ENCODE assay signal across 21 cellular contexts in the genomic region with DNA sequence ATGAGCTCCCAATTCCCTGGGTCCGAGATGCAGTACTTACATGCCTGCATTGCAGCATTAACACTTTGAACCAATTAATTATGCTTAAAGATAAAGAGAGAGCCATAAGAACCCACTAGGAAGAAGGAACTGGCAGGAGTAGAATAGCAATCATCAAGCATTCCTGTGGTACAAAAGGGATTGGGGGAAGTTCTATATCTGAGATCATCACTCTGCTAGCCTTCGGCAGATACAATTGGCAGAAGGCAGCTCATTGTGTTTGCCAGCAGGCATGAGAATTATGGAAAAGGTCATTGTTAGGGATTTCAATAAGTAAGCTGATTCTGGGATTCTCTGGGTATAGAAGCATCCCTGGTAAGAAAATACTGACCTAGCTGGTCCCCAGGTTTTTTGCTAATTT.
DNase-seq lines count a peak whose midpoint lies in the region; ATAC-seq and TF ChIP-seq lines count a peak whose summit lies in the region.
"Had no signal": no experiment of that assay in that cellular context is flagged by ENCODE, and none has a peak within 500 bp of the region (broad histone marks: within the 10 kb centered on the region; RNA-seq: fewer than 3 reads in every experiment).

No MANE protein-coding gene starts in this region.

- H3K9ac ChIP-seq in neuronal stem cell (ENCODE audit: low read depth, low read length, poor library complexity): no peak overlapping the region

- no peaks in the 10 kb centered on the region for H3K27me3 ChIP-seq in neuronal stem cell (ENCODE audit: control insufficient read depth in 3 of 3, insufficient read depth in 3 of 3, low read depth in 1 of 3, low read length in 3 of 3)
- H3K27me3 ChIP-seq: ascending aorta, hepatocyte had no signal

- H3K27ac ChIP-seq in neuronal stem cell (replicated peaks; ENCODE audit: low read length): no peak overlapping the region
- H3K27ac ChIP-seq: ascending aorta, hepatocyte had no signal

- no peaks in the 10 kb centered on the region for H3K4me1 Mint-ChIP-seq in CD14-positive monocyte
- H3K4me1 Mint-ChIP-seq: activated CD4-positive, alpha-beta memory T cell treated with anti-CD3 and anti-CD28 coated beads, Interleukin-2, amount 10 ng/mL, durations not matched to agents 7 days and 5 days; nephron; stimulated activated effector memory CD8-positive, alpha-beta T cell treated with anti-CD3 and anti-CD28 coated beads, Interleukin-12 subunit alpha, Interleukin-12 subunit beta, amount 100 ng/mL, for 72 hours had no signal

- TF ChIP-seq CTCF in mucosa of descending colon (IDR thresholded peaks at IDR 0.05): no peak
- TF ChIP-seq CTCF in CD14-positive monocyte (IDR thresholded peaks at IDR 0.05): no peak

- no peak overlapping the region for H4K8ac ChIP-seq in neuronal stem cell (ENCODE audit: low read depth, low read length)

- H3K36me3 ChIP-seq in neuronal stem cell (replicated peaks in 1 of 2; ENCODE audit: control insufficient read depth in 2 of 2, insufficient read depth in 2 of 2, low read length in 2 of 2) (no peaks in the 10 kb centered on the region), mucosa of descending colon (ENCODE audit: low read depth) (no peaks in the 10 kb centered on the region)
- H3K36me3 ChIP-seq: ascending aorta had no signal

- H3K79me1 ChIP-seq in neuronal stem cell (ENCODE audit: low read depth, low read length): no peaks in the 10 kb centered on the region

- intact Hi-C loops in mucosa of descending colon (cut with DNase I, micrococcal nuclease): no loop called here
- intact Hi-C loops in CD14-positive monocyte (cut with micrococcal nuclease): no loop called here

- H4K91ac ChIP-seq in neuronal stem cell (ENCODE audit: low read depth, low read length, poor library complexity): no peak overlapping the region

- H2BK5ac ChIP-seq in neuronal stem cell (ENCODE audit: low read length): no peak overlapping the region

- no peak overlapping the region for H2AK5ac ChIP-seq in neuronal stem cell (ENCODE audit: low read depth, low read length)

- peak overlapping the region; percentile 18 for H2AFZ ChIP-seq in neuronal stem cell (ENCODE audit: low read length)
- H2AFZ ChIP-seq: hepatocyte had no signal

- H3K4me2 ChIP-seq in neuronal stem cell (ENCODE audit: insufficient read depth, low read length, poor library complexity, severe bottlenecking): no peak overlapping the region
- H3K4me2 ChIP-seq: hepatocyte had no signal

- H2BK12ac ChIP-seq in neuronal stem cell (ENCODE audit: low read length): no peak overlapping the region

- no peak for ATAC-seq in mucosa of descending colon
- ATAC-seq: left lobe of liver; right cardiac atrium; stimulated activated effector memory CD8-positive, alpha-beta T cell treated with anti-CD3 and anti-CD28 coated beads, Interleukin-12 subunit alpha, Interleukin-12 subunit beta, amount 100 ng/mL, for 72 hours had no signal

- no peak overlapping the region for H2BK15ac ChIP-seq in neuronal stem cell (ENCODE audit: low read length)

- DNase-seq in EH (ENCODE audit: low read depth) (peak; percentile 87), RPMI7951 (ENCODE audit: low read depth) (peak; percentile 89), fibroblast of gingiva (ENCODE audit: low read depth) (peak; percentile 38), neuronal stem cell (ENCODE audit: low spot score) (no peak), mucosa of descending colon (no peak), CD14-positive monocyte (ENCODE audit: low spot score) (no peak), GOT3 (lab: John Stamatoyannopoulos, UW) (no peak), nucleus accumbens (lab: John Stamatoyannopoulos, UW) (no peak)
- DNase-seq: activated CD4-positive, alpha-beta memory T cell treated with anti-CD3 and anti-CD28 coated beads, Interleukin-2, amount 10 ng/mL, durations not matched to agents 7 days and 5 days; CD4-positive, alpha-beta T cell; effector memory CD4-positive, alpha-beta T cell; GF-D8; Kasumi-1; NCI-H2029 treated with DMSO at 0.1 percent for 48 hours; right cardiac atrium; stimulated activated CD4-positive, alpha-beta T cell treated with anti-CD3 and anti-CD28 coated beads, Interleukin-4, amount 100 ng/mL, for 24 hours had no signal

- H3K4me1 ChIP-seq in neuronal stem cell (ENCODE audit: control insufficient read depth in 2 of 2, insufficient read depth in 1 of 2, low read depth in 1 of 2, low read length in 2 of 2) (peaks cover 0 to 3% of the 10 kb centered on the region in 2 donors), mucosa of descending colon (ENCODE audit: low read depth) (no peaks in the 10 kb centered on the region)
- H3K4me1 ChIP-seq: ascending aorta had no signal

- WGBS in neuronal stem cell (ENCODE audit: extremely low coverage in 2 of 2, insufficient read length in 2 of 2, insufficient replicate concordance in 1 of 2), 2 donors: no CpG with 5 or more reads among the region's 2 CpGs

- H3K4ac ChIP-seq in neuronal stem cell (ENCODE audit: low read length): no peak overlapping the region

- no peaks in the 10 kb centered on the region for H3K36me3 Mint-ChIP-seq in CD14-positive monocyte
- H3K36me3 Mint-ChIP-seq: stimulated activated effector memory CD8-positive, alpha-beta T cell treated with anti-CD3 and anti-CD28 coated beads, Interleukin-12 subunit alpha, Interleukin-12 subunit beta, amount 100 ng/mL, for 72 hours had no signal

- H2BK120ac ChIP-seq in neuronal stem cell (ENCODE audit: low read depth, low read length): no peak overlapping the region

- no peak overlapping the region for H3K27ac Mint-ChIP-seq in CD14-positive monocyte
- H3K27ac Mint-ChIP-seq: activated CD4-positive, alpha-beta memory T cell treated with anti-CD3 and anti-CD28 coated beads, Interleukin-2, amount 10 ng/mL, durations not matched to agents 7 days and 5 days; CD4-positive, alpha-beta T cell; nephron; stimulated activated effector memory CD8-positive, alpha-beta T cell treated with anti-CD3 and anti-CD28 coated beads, Interleukin-12 subunit alpha, Interleukin-12 subunit beta, amount 100 ng/mL, for 72 hours had no signal

- no peaks in the 10 kb centered on the region for H3K27me3 Mint-ChIP-seq in CD14-positive monocyte (ENCODE audit: low read depth in 3 of 3)
- H3K27me3 Mint-ChIP-seq: activated CD4-positive, alpha-beta memory T cell treated with anti-CD3 and anti-CD28 coated beads, Interleukin-2, amount 10 ng/mL, durations not matched to agents 7 days and 5 days; CD4-positive, alpha-beta T cell had no signal

- peaks cover 0 to 3% of the 10 kb centered on the region in 2 donors for H3K9me3 ChIP-seq in neuronal stem cell (replicated peaks in 1 of 2; ENCODE audit: control insufficient read depth in 2 of 2, insufficient read depth in 1 of 2, low read depth in 1 of 2, low read length in 2 of 2)
- H3K9me3 ChIP-seq in mucosa of descending colon: peaks cover 24% of the 10 kb centered on the region
- H3K9me3 ChIP-seq: ascending aorta had no signal

- H3K4me3 ChIP-seq in neuronal stem cell (ENCODE audit: low read length in 2 of 2): no peak overlapping the region
- H3K4me3 ChIP-seq in mucosa of descending colon: no peak overlapping the region
- H3K4me3 ChIP-seq: ascending aorta, hepatocyte had no signal

- H3K23ac ChIP-seq in neuronal stem cell (ENCODE audit: low read depth, low read length, poor library complexity): no peak overlapping the region

- no peak overlapping the region for H3K14ac ChIP-seq in neuronal stem cell (ENCODE audit: low read length)

- peaks cover 0 to 7% (median 2%) of the 10 kb centered on the region in 7 donors for H3K9me3 Mint-ChIP-seq in CD14-positive monocyte
- H3K9me3 Mint-ChIP-seq: activated CD4-positive, alpha-beta memory T cell treated with anti-CD3 and anti-CD28 coated beads, Interleukin-2, amount 10 ng/mL, durations not matched to agents 7 days and 5 days had no signal

- H3K4me3 Mint-ChIP-seq in CD14-positive monocyte: no peak overlapping the region
- H3K4me3 Mint-ChIP-seq: activated CD4-positive, alpha-beta memory T cell treated with anti-CD3 and anti-CD28 coated beads, Interleukin-2, amount 10 ng/mL, durations not matched to agents 7 days and 5 days; CD4-positive, alpha-beta T cell; nephron; stimulated activated effector memory CD8-positive, alpha-beta T cell treated with anti-CD3 and anti-CD28 coated beads, Interleukin-12 subunit alpha, Interleukin-12 subunit beta, amount 100 ng/mL, for 72 hours had no signal

- H3K18ac ChIP-seq in neuronal stem cell (ENCODE audit: low read length): no peak overlapping the region

Comparison
In these comparisons a context has a peak if more than half of its experiments do, and no peak if none do; other contexts are left out.
1. DNase-seq: peak in EH (single experiment), RPMI7951 (single experiment) and fibroblast of gingiva (single experiment); none in neuronal stem cell (single experiment), mucosa of descending colon (0 of 3), CD14-positive monocyte (single experiment), GOT3 (single experiment) and nucleus accumbens (0 of 56).